Comparison of ENCODE assay signal across 9 cellular contexts in the genomic region with DNA sequence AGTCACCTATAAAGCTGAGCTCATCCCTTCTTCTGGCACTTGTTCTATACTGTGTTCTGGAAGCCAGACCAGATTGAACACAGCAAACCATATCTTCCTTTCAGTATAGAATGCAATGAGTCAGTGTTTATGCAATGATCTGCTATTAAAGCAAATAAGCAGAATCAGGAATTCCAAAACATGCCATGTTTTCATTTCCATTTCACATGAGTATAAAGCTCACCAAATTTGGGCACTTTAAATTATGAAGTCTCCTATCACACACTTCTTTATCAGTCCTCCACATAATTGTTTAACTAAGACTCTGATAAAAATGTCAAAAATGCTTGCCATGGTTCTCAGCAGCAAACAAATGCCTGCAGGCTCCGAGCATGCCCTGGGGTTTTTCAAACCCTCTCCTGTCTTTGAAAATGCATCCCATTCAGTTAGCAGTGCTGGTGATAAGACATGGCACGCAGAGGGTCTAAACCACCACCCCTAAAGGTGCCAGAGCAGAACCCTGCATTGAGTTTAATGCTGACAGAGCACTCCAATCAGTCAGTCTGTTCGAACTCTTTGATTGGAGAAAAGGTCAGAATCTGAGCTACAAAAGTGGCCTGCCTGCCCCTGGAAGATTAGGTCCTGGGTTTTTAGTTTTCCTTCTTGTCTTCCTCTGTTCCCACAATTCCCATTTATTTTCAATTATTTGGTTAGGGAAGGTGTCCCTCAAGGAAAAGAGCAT.
DNase-seq lines count a peak whose midpoint lies in the region; ATAC-seq, FAIRE-seq and TF ChIP-seq lines count a peak whose summit lies in the region.
"Had no signal": no experiment of that assay in that cellular context is flagged by ENCODE, and none has a peak within 500 bp of the region (broad histone marks: within the 10 kb centered on the region; RNA-seq: fewer than 3 reads in every experiment).

No MANE protein-coding gene starts in this region.

- peaks cover 48 to 93% (median 70%) of the 10 kb centered on the region in 4 donors for H3K4me1 Mint-ChIP-seq in CD4-positive, CD25-positive, alpha-beta regulatory T cell

- H3K4me1 ChIP-seq in CD4-positive, CD25-positive, alpha-beta regulatory T cell (ENCODE audit: control insufficient read depth, insufficient read depth, low read length, poor library complexity, severe bottlenecking), result peaks cover 63% of the 10 kb centered on the region
- H3K4me1 ChIP-seq in lower lobe of right lung, result peaks cover 15% of the 10 kb centered on the region

- peak overlapping the region; percentile 90 for H3K27ac ChIP-seq in CD4-positive, CD25-positive, alpha-beta regulatory T cell (ENCODE audit: insufficient read depth, low read length, poor library complexity, severe bottlenecking)
- no peak overlapping the region for H3K27ac ChIP-seq in lower lobe of right lung

- TF ChIP-seq CTCF in lower lobe of right lung (IDR thresholded peaks at IDR 0.05), result no peak

- intact Hi-C loops in lower lobe of right lung (cut with DNase I), result no loop called here
- intact Hi-C loops in left colon (cut with DNase I, micrococcal nuclease), result no loop called here

- peak overlapping the region; percentile 88 to 96 (median 91) for H3K27ac Mint-ChIP-seq in CD4-positive, CD25-positive, alpha-beta regulatory T cell

- H3K27me3 ChIP-seq in CD4-positive, CD25-positive, alpha-beta regulatory T cell (ENCODE audit: control insufficient read depth, insufficient read depth, low read length), result no peaks in the 10 kb centered on the region
- H3K27me3 ChIP-seq in lower lobe of right lung (ENCODE audit: low read depth), result no peaks in the 10 kb centered on the region

- no peaks in the 10 kb centered on the region for H3K9me3 ChIP-seq in CD4-positive, CD25-positive, alpha-beta regulatory T cell (ENCODE audit: control insufficient read depth in 2 of 2, low read length in 2 of 2)
- no peaks in the 10 kb centered on the region for H3K9me3 ChIP-seq in lower lobe of right lung

- FAIRE-seq in urothelium cell line (lab: Jason Lieb, UNC), result no peak

- H3K9me3 Mint-ChIP-seq in CD4-positive, CD25-positive, alpha-beta regulatory T cell, result no peaks in the 10 kb centered on the region

- H3K36me3 ChIP-seq in CD4-positive, CD25-positive, alpha-beta regulatory T cell (ENCODE audit: control insufficient read depth, insufficient read depth, low read length), result peaks cover 3% of the 10 kb centered on the region
- no peaks in the 10 kb centered on the region for H3K36me3 ChIP-seq in lower lobe of right lung

- peak overlapping the region in 3 of 4 donors; percentile 9 to 73 (median 56) for H3K4me3 Mint-ChIP-seq in CD4-positive, CD25-positive, alpha-beta regulatory T cell

- no peak for ATAC-seq in CD4-positive, CD25-positive, alpha-beta regulatory T cell (ENCODE audit: low read depth in 2 of 2)
- ATAC-seq in GM19455 (IDR thresholded peaks at IDR 0.05; ENCODE audit: unreplicated experiment) (peak; percentile 33), lower lobe of right lung (peak; percentile 29 to 81), left colon (no peak), HG03457 (IDR thresholded peaks at IDR 0.05; ENCODE audit: unreplicated experiment) (no peak)

- peaks cover 8% of the 10 kb centered on the region for H3K36me3 Mint-ChIP-seq in CD4-positive, CD25-positive, alpha-beta regulatory T cell

- no peaks in the 10 kb centered on the region for H3K27me3 Mint-ChIP-seq in CD4-positive, CD25-positive, alpha-beta regulatory T cell

- no peak for DNase-seq in CD4-positive, CD25-positive, alpha-beta regulatory T cell
- peak; percentile 54 for DNase-seq in amniotic epithelial cell (ENCODE audit: low read depth)
- no peak for DNase-seq in lower lobe of right lung
- no peak for DNase-seq in left colon
- DNase-seq in T1000 (lab: John Stamatoyannopoulos, UW), result no peak
- no peak for DNase-seq in urothelium cell line (ENCODE audit: low spot score)
- DNase-seq: nucleus accumbens had no signal

- H3K4me3 ChIP-seq in CD4-positive, CD25-positive, alpha-beta regulatory T cell (ENCODE audit: low read depth, low read length), result peak overlapping the region; percentile 69
- H3K4me3 ChIP-seq in lower lobe of right lung, result no peak overlapping the region

Comparison
In these comparisons a context has a peak if more than half of its experiments do, and no peak if none do; other contexts are left out.
1. ATAC-seq: peak in GM19455 (single experiment) and lower lobe of right lung (2 of 2); none in CD4-positive, CD25-positive, alpha-beta regulatory T cell (0 of 2), left colon (single experiment) and HG03457 (single experiment).